ENCODE assay signal across 1 cellular context in the genomic region with DNA sequence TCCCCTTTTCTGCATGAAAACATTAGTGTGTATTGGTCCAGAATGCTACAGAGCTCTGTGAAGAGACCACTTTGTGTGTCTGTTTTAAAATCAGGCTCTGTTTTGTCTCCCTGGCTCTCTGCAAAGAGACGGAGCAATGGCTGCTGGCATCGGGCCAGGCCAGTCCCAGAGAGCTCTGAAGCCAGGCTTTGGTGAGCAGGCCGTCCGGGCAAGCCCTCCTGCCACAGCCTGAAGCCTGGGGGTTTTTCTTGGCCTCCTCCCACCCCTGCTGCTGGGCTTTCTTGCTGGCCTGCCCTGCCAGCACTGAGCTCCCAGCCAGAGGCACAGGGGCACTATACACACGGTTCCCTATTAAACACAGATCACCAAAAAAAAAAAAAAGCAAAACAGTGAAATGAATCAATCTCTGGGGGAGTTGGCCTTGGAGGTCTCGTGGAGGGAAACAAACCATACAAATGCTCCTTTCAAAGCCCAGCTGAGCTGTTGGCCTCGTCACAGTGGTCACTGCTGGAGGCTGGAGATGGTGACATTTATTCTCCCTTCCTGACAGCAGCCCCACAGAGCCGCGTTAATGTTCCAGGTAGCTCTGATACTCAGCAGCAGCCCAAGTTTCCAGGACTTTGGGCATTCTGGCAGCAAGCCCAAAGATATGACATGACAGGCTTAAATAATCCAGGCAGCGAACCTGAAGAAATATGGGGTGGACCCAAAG.
TF ChIP-seq lines count a peak whose summit lies in the region.

No MANE protein-coding gene starts in this region.

TF ChIP-seq in HepG2, 621 proteins besides CTCF, POLR2A, EP300 and RAD21 (continued from another document):
- peak; percentile 44 for TF ChIP-seq YY1 (IDR thresholded peaks at IDR 0.05; ENCODE audit: insufficient read depth, insufficient replicate concordance, low read depth, low read length)
- no peak for TF ChIP-seq GTF3A (CRISPR knock-in tag; conservative IDR thresholded peaks at IDR 0.05)
- peak; percentile 72; the same call in 1 of the 2 replicates for TF ChIP-seq ZNF768 (CRISPR knock-in tag; IDR thresholded peaks at IDR 0.05)
